In the genomic region with DNA sequence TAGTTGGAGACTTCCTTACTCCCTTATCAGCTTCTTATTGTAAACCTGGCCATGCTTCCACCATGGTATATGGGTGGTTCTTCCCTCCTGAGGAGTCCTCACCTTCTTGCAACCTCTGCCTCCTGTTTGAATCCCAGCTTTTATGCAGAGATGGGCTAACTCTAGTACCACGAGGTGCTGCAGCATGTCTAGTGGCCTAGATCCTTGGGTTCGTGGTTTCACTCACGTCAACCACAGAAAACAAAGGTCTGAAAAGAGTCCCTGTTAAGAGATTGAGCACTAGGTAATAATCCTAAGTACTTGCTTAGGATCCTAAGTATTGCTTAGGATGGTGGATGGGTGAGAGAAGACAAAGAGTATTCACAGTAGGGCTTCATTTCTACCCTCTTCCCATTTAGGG, we compare ENCODE assay signal across 1 cellular context.
TF ChIP-seq lines count a peak whose summit lies in the region.

No MANE protein-coding gene starts in this region.

TF ChIP-seq in HepG2, 621 proteins besides CTCF, POLR2A, EP300 and RAD21 (continued from another document):
- TF ChIP-seq ZNF510 (CRISPR knock-in tag; IDR thresholded peaks at IDR 0.05; ENCODE audit: low read depth) = no peak
- TF ChIP-seq MZF1 (CRISPR knock-in tag; IDR thresholded peaks at IDR 0.05; ENCODE audit: borderline replicate concordance) = no peak
- TF ChIP-seq SETDB1 (CRISPR knock-in tag; IDR thresholded peaks at IDR 0.05; ENCODE audit: borderline replicate concordance) = no peak
- TF ChIP-seq FIP1L1 (IDR thresholded peaks at IDR 0.05; ENCODE audit: borderline replicate concordance, insufficient read depth, low read depth, low read length) = no peak
